In genomic region chr6:96803106-96803481, GRCh38 we compare ENCODE assay signal across 23 cellular contexts. TPM values are rescaled to one million over a fixed set of nuclear protein-coding genes. Genes with fewer than 3 reads are reported as not detected.
DNase-seq lines count a peak whose midpoint lies in the region; ATAC-seq and TF ChIP-seq lines count a peak whose summit lies in the region.
"Had no signal": no experiment of that assay in that cellular context is flagged by ENCODE, and none has a peak within 500 bp of the region (broad histone marks: within the 10 kb centered on the region; RNA-seq: fewer than 3 reads in every experiment).

No MANE protein-coding gene starts in this region.

- H3K27ac Mint-ChIP-seq in mesothelial cell of epicardium = peak overlapping the region; percentile 26
- H3K27ac Mint-ChIP-seq: CD14-positive monocyte; CD4-positive, alpha-beta T cell; CD8-positive, alpha-beta memory T cell; HFFc6 had no signal

- H4K20me1 ChIP-seq in MM.1S (ENCODE audit: insufficient read depth, low read length) (no peaks in the 10 kb centered on the region), OCI-LY3 (ENCODE audit: insufficient read depth, low read length) (no peaks in the 10 kb centered on the region)
- H4K20me1 ChIP-seq: BLaER1 treated with 17β-estradiol and CSF1 and Interleukin-3, amounts not matched to agents 10 nM and 100 nM had no signal

- H3K9me3 ChIP-seq in MM.1S (replicated peaks; ENCODE audit: insufficient read depth, low read length) = no peaks in the 10 kb centered on the region
- no peaks in the 10 kb centered on the region for H3K9me3 ChIP-seq in OCI-LY3 (ENCODE audit: insufficient read depth, low read length)
- H3K9me3 ChIP-seq: A549; BE2C; BLaER1 treated with 17β-estradiol and CSF1 and Interleukin-3, amounts not matched to agents 10 nM and 100 nM; HAP-1 had no signal

- H3K36me3 ChIP-seq in MM.1S (replicated peaks; ENCODE audit: insufficient read depth, low read length) (0 out of 2 replicates have a peak, but pooled peaks cover 4% of the 10 kb centered on the region), OCI-LY3 (replicated peaks; ENCODE audit: low read depth, low read length) (no peaks in the 10 kb centered on the region)
- H3K36me3 ChIP-seq: BE2C, HAP-1 had no signal

- H2AFZ ChIP-seq in MM.1S (ENCODE audit: low read length) (peak overlapping the region; percentile 29; the same call in 1 of the 2 replicates), OCI-LY3 (ENCODE audit: low read depth, low read length) (no peak overlapping the region)

- H3K36me3 Mint-ChIP-seq in mesothelial cell of epicardium = peaks cover 17% of the 10 kb centered on the region
- H3K36me3 Mint-ChIP-seq: CD14-positive monocyte; CD8-positive, alpha-beta memory T cell had no signal

- H3K9me3 Mint-ChIP-seq in mesothelial cell of epicardium = no peaks in the 10 kb centered on the region
- H3K9me3 Mint-ChIP-seq: CD4-positive, alpha-beta T cell; CD8-positive, alpha-beta memory T cell; HFFc6 had no signal

- peak overlapping the region; percentile 62 for H3K4me3 ChIP-seq in MM.1S (ENCODE audit: low read length)
- H3K4me3 ChIP-seq in OCI-LY3 (ENCODE audit: low read length) = peak overlapping the region; percentile 65
- H3K4me3 ChIP-seq: A549; BLaER1 treated with 17β-estradiol and CSF1 and Interleukin-3, amounts not matched to agents 10 nM and 100 nM; HAP-1 had no signal

- H3K79me2 ChIP-seq in MM.1S (ENCODE audit: low read length) (peaks cover 16% of the 10 kb centered on the region), OCI-LY3 (ENCODE audit: low read length) (no peaks in the 10 kb centered on the region)

- H3K27me3 Mint-ChIP-seq in mesothelial cell of epicardium (ENCODE audit: low read depth) = no peaks in the 10 kb centered on the region
- H3K27me3 Mint-ChIP-seq: CD4-positive, alpha-beta T cell had no signal

- H3K4me2 ChIP-seq in MM.1S (ENCODE audit: low read depth, low read length) = peak overlapping the region; percentile 86
- H3K4me2 ChIP-seq in OCI-LY3 (ENCODE audit: low read length) = peak overlapping the region; percentile 68
- H3K4me2 ChIP-seq: A549; BLaER1 treated with 17β-estradiol and CSF1 and Interleukin-3, amounts not matched to agents 10 nM and 100 nM had no signal

- H3K9me2 ChIP-seq in MM.1S (replicated peaks; ENCODE audit: insufficient read depth, low read length) = no peaks in the 10 kb centered on the region

- H3K4me1 ChIP-seq in MM.1S (ENCODE audit: low read length) (peaks cover 21% of the 10 kb centered on the region), OCI-LY3 (ENCODE audit: low read length) (peaks cover 10% of the 10 kb centered on the region)
- H3K4me1 ChIP-seq: A549, BE2C, HAP-1 had no signal

- H3K27me3 ChIP-seq in MM.1S (replicated peaks; ENCODE audit: insufficient read depth, low read length) (no peaks in the 10 kb centered on the region), OCI-LY3 (ENCODE audit: low read depth, low read length) (no peaks in the 10 kb centered on the region)
- H3K27me3 ChIP-seq: BE2C; BLaER1 treated with 17β-estradiol and CSF1 and Interleukin-3, amounts not matched to agents 10 nM and 100 nM had no signal

- H3K4me3 Mint-ChIP-seq in mesothelial cell of epicardium = no peak overlapping the region
- H3K4me3 Mint-ChIP-seq: CD14-positive monocyte; CD4-positive, alpha-beta T cell; CD8-positive, alpha-beta memory T cell; HFFc6 had no signal

- H3F3A ChIP-seq in MM.1S (ENCODE audit: insufficient read depth, low read length) = peaks cover 11% of the 10 kb centered on the region

- no peak for DNase-seq in MM.1S
- no peak for DNase-seq in mesothelial cell of epicardium (ENCODE audit: low spot score in 2 of 2, unreplicated experiment in 2 of 2)
- no peak for DNase-seq in KG1 (lab: John Stamatoyannopoulos, UW)
- no peak for DNase-seq in mucosa of gallbladder (ENCODE audit: low spot score)
- DNase-seq in DMS 273 (lab: John Stamatoyannopoulos, UW; ENCODE audit: unreplicated experiment) = no peak
- DNase-seq: 8988T; ACHN; AML-193; BE2C; CD4-positive, alpha-beta T cell; CD8-positive, alpha-beta memory T cell; DMS53; DMS79 treated with DMSO at 0.1 percent for 48 hours; GF-D8; GOT3; HFFc6 had no signal

- H3K4me1 Mint-ChIP-seq in mesothelial cell of epicardium = peaks cover 15% of the 10 kb centered on the region
- H3K4me1 Mint-ChIP-seq: CD14-positive monocyte; CD8-positive, alpha-beta memory T cell had no signal

- H3K9ac ChIP-seq in MM.1S (ENCODE audit: low read length) (peak overlapping the region; percentile 64), OCI-LY3 (ENCODE audit: low read length) (no peak overlapping the region)
- H3K9ac ChIP-seq: BLaER1 treated with 17β-estradiol and CSF1 and Interleukin-3, amounts not matched to agents 10 nM and 100 nM had no signal

- H3K27ac ChIP-seq in MM.1S (ENCODE audit: low read length) = peak overlapping the region; percentile 84
- no peak overlapping the region for H3K27ac ChIP-seq in OCI-LY3 (ENCODE audit: low read length)
- H3K27ac ChIP-seq: A549; BLaER1 treated with 17β-estradiol and CSF1 and Interleukin-3, amounts not matched to agents 10 nM and 100 nM had no signal

- no peak for ATAC-seq in esophagus mucosa
- ATAC-seq: A549 had no signal

- TF ChIP-seq CTCF in MM.1S (IDR thresholded peaks at IDR 0.05; ENCODE audit: low read length) (no peak), OCI-LY3 (IDR thresholded peaks at IDR 0.05; ENCODE audit: low read depth, low read length) (no peak), mesothelial cell of epicardium (IDR thresholded peaks at IDR 0.05; ENCODE audit: unreplicated experiment) (no peak)

RNA-seq across cellular contexts. Expression of gene GPR63, which starts 34.2 kb away (rescaled TPM):
- total RNA-seq in mesothelial cell of epicardium = 17.5 to 18.5 TPM (median 17.9 TPM) in 3 replicates
- 1.6 TPM for total RNA-seq in mucosa of gallbladder
- total RNA-seq in esophagus mucosa = 0.32 TPM
- total RNA-seq: G401 had no signal
